ENCODE assay signal across 12 cellular contexts in the genomic region with DNA sequence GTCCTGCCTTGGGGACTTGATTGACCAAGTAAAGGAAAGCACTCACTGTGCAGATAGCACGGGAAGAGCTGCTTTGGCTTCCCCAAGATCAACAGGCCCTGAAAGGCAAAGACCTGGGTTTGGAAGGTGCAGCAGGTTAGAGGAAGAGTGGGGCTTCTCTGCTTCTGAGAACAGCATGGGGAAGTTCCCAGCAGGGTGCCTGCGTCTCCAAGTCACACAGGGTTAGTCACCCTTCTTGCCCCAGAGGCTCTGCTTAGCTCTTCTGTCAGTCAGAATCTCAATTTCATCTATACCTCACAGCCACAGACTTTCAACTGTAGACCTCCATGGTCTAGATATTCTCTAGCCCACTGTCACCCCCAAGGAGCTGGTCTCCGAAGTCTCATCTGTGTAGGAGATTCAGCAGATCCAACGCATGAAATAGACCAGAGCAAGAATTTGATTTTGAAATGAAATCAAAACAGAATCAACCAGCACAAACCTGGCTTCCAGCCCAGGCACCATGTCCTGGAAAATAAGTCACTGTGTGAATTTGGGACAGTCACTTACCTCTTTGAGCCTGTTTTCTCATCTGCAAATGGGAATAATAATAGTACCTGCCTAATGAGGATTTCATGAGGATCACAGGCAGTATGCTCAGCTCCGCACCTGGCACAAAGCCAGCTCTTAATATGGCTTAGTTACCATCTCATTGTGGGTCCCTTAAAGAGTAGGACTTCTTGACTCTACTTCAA.
A peak's percentile ranks its signal among the peaks of the same experiment; 100 is the strongest.
DNase-seq lines count a peak whose midpoint lies in the region; ATAC-seq and TF ChIP-seq lines count a peak whose summit lies in the region.
"Had no signal": no experiment of that assay in that cellular context is flagged by ENCODE, and none has a peak within 500 bp of the region (broad histone marks: within the 10 kb centered on the region; RNA-seq: fewer than 3 reads in every experiment).

No MANE protein-coding gene starts in this region.

- H3K9me3 ChIP-seq in breast epithelium: no peaks in the 10 kb centered on the region
- H3K9me3 ChIP-seq: lower lobe of right lung had no signal

- CTCF ChIA-PET in MCF 10A (lab: Yijun Ruan, JAX): interaction anchor here (0.6 to 2.1 kb wide), 7 partner anchors 9 to 187 kb away, joined by 3 to 16 read pairs (median 3); no protein-coding TSS in a partner anchor

- ATAC-seq in activated T-helper 17 cell treated with anti-CD3 and anti-CD28 coated beads, Interleukin-2, amount 50 U/mL, for 72 hours (replicated peaks): peak; percentile 73
- peak; percentile 95 for ATAC-seq in stimulated activated naive CD8-positive, alpha-beta T cell treated with anti-CD3 and anti-CD28 coated beads, Interleukin-15, Interleukin-2, amounts not matched to agents 100 U/mL and 50 U/mL, for 24 hours
- ATAC-seq in GM19397 (IDR thresholded peaks at IDR 0.05; ENCODE audit: unreplicated experiment) (no peak), HG03442 (IDR thresholded peaks at IDR 0.05; ENCODE audit: unreplicated experiment) (no peak)
- ATAC-seq: lower lobe of right lung had no signal

- no peak overlapping the region for H3K4me3 Mint-ChIP-seq in MCF 10A (ENCODE audit: unreplicated experiment)
- H3K4me3 Mint-ChIP-seq in activated T-helper 17 cell treated with anti-CD3 and anti-CD28 coated beads, Interleukin-2, amount 50 U/mL, for 72 hours: no peak overlapping the region
- H3K4me3 Mint-ChIP-seq: CD4-positive, alpha-beta memory T cell had no signal

- no peaks in the 10 kb centered on the region for H3K4me1 Mint-ChIP-seq in MCF 10A (ENCODE audit: insufficient read depth, unreplicated experiment)
- no peaks in the 10 kb centered on the region for H3K4me1 Mint-ChIP-seq in activated T-helper 17 cell treated with anti-CD3 and anti-CD28 coated beads, Interleukin-2, amount 50 U/mL, for 72 hours
- H3K4me1 Mint-ChIP-seq: CD4-positive, alpha-beta memory T cell had no signal

- intact Hi-C loops in MCF 10A (cut with micrococcal nuclease) (no loop called here), breast epithelium (cut with DNase I; ENCODE audit: low total_unique reads) (no loop called here)

- peaks cover 0 to 8% of the 10 kb centered on the region in 2 donors for H3K27me3 ChIP-seq in breast epithelium

- POLR2A ChIA-PET in MCF 10A (lab: Yijun Ruan, JAX): interaction anchor here (0.6 kb wide), 1 partner anchor 180 kb away, joined by 3 read pairs; no protein-coding TSS in a partner anchor

- H3K9me3 Mint-ChIP-seq in MCF 10A (ENCODE audit: unreplicated experiment): peaks cover 7% of the 10 kb centered on the region
- no peaks in the 10 kb centered on the region for H3K9me3 Mint-ChIP-seq in activated T-helper 17 cell treated with anti-CD3 and anti-CD28 coated beads, Interleukin-2, amount 50 U/mL, for 72 hours

- H3K4me1 ChIP-seq in breast epithelium: no peaks in the 10 kb centered on the region
- H3K4me1 ChIP-seq: lower lobe of right lung had no signal

- TF ChIP-seq CTCF in MCF 10A (IDR thresholded peaks at IDR 0.05; ENCODE audit: unreplicated experiment): no peak
- TF ChIP-seq CTCF in breast epithelium (IDR thresholded peaks at IDR 0.05): no peak

- no peak overlapping the region for H3K27ac Mint-ChIP-seq in MCF 10A (ENCODE audit: low read depth, unreplicated experiment)
- H3K27ac Mint-ChIP-seq in activated T-helper 17 cell treated with anti-CD3 and anti-CD28 coated beads, Interleukin-2, amount 50 U/mL, for 72 hours: no peak overlapping the region

- H3K4me3 ChIP-seq in breast epithelium: no peak overlapping the region
- H3K4me3 ChIP-seq: lower lobe of right lung had no signal

- peak; percentile 57 for DNase-seq in MCF 10A (ENCODE audit: unreplicated experiment)
- DNase-seq in breast epithelium (ENCODE audit: low spot score in 2 of 2): no peak
- peak; percentile 3 for DNase-seq in NCI-H1694 treated with DMSO at 0.1 percent for 48 hours (lab: John Stamatoyannopoulos, UW)
- DNase-seq in stimulated activated naive CD8-positive, alpha-beta T cell treated with anti-CD3 and anti-CD28 coated beads, Interleukin-15, Interleukin-2, amounts not matched to agents 100 U/mL and 50 U/mL, for 24 hours: peak; percentile 36
- DNase-seq: CD4-positive, alpha-beta memory T cell; lower lobe of right lung; MM.1S; nucleus accumbens had no signal

- no peak for TF ChIP-seq POLR2A in breast epithelium (IDR thresholded peaks at IDR 0.05)

- BruUV-seq in MCF 10A (replicated peaks; lab: Mats Ljungman, UMichigan): no TSS peak

- H3K36me3 Mint-ChIP-seq in MCF 10A (ENCODE audit: insufficient read depth, unreplicated experiment): no peaks in the 10 kb centered on the region
- no peaks in the 10 kb centered on the region for H3K36me3 Mint-ChIP-seq in activated T-helper 17 cell treated with anti-CD3 and anti-CD28 coated beads, Interleukin-2, amount 50 U/mL, for 72 hours (ENCODE audit: low read depth)
- H3K36me3 Mint-ChIP-seq: CD4-positive, alpha-beta memory T cell had no signal

- no peaks in the 10 kb centered on the region for H3K36me3 ChIP-seq in breast epithelium
- H3K36me3 ChIP-seq: lower lobe of right lung had no signal

- H3K27ac ChIP-seq in breast epithelium: no peak overlapping the region
- H3K27ac ChIP-seq: HL-60, lower lobe of right lung had no signal

- peaks cover under 1% of the 10 kb centered on the region for H3K27me3 Mint-ChIP-seq in MCF 10A (ENCODE audit: insufficient read depth, unreplicated experiment)
- peaks cover 14% of the 10 kb centered on the region for H3K27me3 Mint-ChIP-seq in activated T-helper 17 cell treated with anti-CD3 and anti-CD28 coated beads, Interleukin-2, amount 50 U/mL, for 72 hours

Comparison
In these comparisons a context has a peak if more than half of its experiments do, and no peak if none do; other contexts are left out.
1. DNase-seq: peak in MCF 10A (single experiment), NCI-H1694 treated with DMSO at 0.1 percent for 48 hours (single experiment) and stimulated activated naive CD8-positive, alpha-beta T cell treated with anti-CD3 and anti-CD28 coated beads, Interleukin-15, Interleukin-2, amounts not matched to agents 100 U/mL and 50 U/mL, for 24 hours (single experiment); none in breast epithelium (0 of 2).
2. ATAC-seq: peak in activated T-helper 17 cell treated with anti-CD3 and anti-CD28 coated beads, Interleukin-2, amount 50 U/mL, for 72 hours (single experiment) and stimulated activated naive CD8-positive, alpha-beta T cell treated with anti-CD3 and anti-CD28 coated beads, Interleukin-15, Interleukin-2, amounts not matched to agents 100 U/mL and 50 U/mL, for 24 hours (single experiment); none in GM19397 (single experiment) and HG03442 (single experiment).